ENCODE assay signal across 26 cellular contexts in genomic region chr11:44938066-44938691, GRCh38. TPM values are rescaled to one million over a fixed set of nuclear protein-coding genes. Genes with fewer than 3 reads are reported as not detected.
A peak's percentile ranks its signal among the peaks of the same experiment; 100 is the strongest.
DNase-seq lines count a peak whose midpoint lies in the region; ATAC-seq and TF ChIP-seq lines count a peak whose summit lies in the region.
"Had no signal": no experiment of that assay in that cellular context is flagged by ENCODE, and none has a peak within 500 bp of the region (broad histone marks: within the 10 kb centered on the region; RNA-seq: fewer than 3 reads in every experiment).

No MANE protein-coding gene starts in this region.

- no peak overlapping the region for H4K8ac ChIP-seq in neuronal stem cell (ENCODE audit: low read depth, low read length)

- H2BK15ac ChIP-seq in neuronal stem cell (ENCODE audit: low read length), result no peak overlapping the region

- no peak overlapping the region for H3K4me2 ChIP-seq in neuronal stem cell (ENCODE audit: insufficient read depth, low read length, poor library complexity, severe bottlenecking)

- no peak overlapping the region for H2BK12ac ChIP-seq in neuronal stem cell (ENCODE audit: low read length)

- no peak overlapping the region for H2BK120ac ChIP-seq in neuronal stem cell (ENCODE audit: low read depth, low read length)

- H2AK5ac ChIP-seq in neuronal stem cell (ENCODE audit: low read depth, low read length), result no peak overlapping the region

- H3K18ac ChIP-seq in neuronal stem cell (ENCODE audit: low read length), result no peak overlapping the region

- H3K9me3 Mint-ChIP-seq in activated naive CD8-positive, alpha-beta T cell treated with anti-CD3 and anti-CD28 coated beads for 36 hours, result no peaks in the 10 kb centered on the region
- no peaks in the 10 kb centered on the region for H3K9me3 Mint-ChIP-seq in activated naive CD8-positive, alpha-beta T cell treated with anti-CD3 and anti-CD28 coated beads, Interleukin-2, amount 50 U/mL, for 24 hours
- peaks cover 4% of the 10 kb centered on the region for H3K9me3 Mint-ChIP-seq in WTC11
- H3K9me3 Mint-ChIP-seq: CD4-positive, alpha-beta memory T cell had no signal

- POLR2A ChIA-PET in WTC11 (lab: Charles Lee), result interaction anchor here (0.7 to 2.6 kb wide), 3 partner anchors 11 to 167 kb away, joined by 3 to 8 read pairs (median 5); no protein-coding TSS in a partner anchor

- H3K27me3 ChIP-seq in neuronal stem cell (ENCODE audit: control insufficient read depth in 3 of 3, insufficient read depth in 3 of 3, low read depth in 1 of 3, low read length in 3 of 3), result no peaks in the 10 kb centered on the region

- no peak overlapping the region for H3K9ac ChIP-seq in neuronal stem cell (ENCODE audit: low read depth, low read length, poor library complexity)

- no peak overlapping the region for H4K91ac ChIP-seq in neuronal stem cell (ENCODE audit: low read depth, low read length, poor library complexity)

- H3K4me1 ChIP-seq in neuronal stem cell (ENCODE audit: control insufficient read depth in 2 of 2, insufficient read depth in 1 of 2, low read depth in 1 of 2, low read length in 2 of 2), result peaks cover 0 to 12% of the 10 kb centered on the region in 2 donors

- no peak for ATAC-seq in activated naive CD8-positive, alpha-beta T cell treated with anti-CD3 and anti-CD28 coated beads, Interleukin-2, amount 50 U/mL, for 24 hours
- ATAC-seq in WTC11, result 0 out of 2 replicates have a peak, but pooled peaks have one; percentile 7
- ATAC-seq in HG03039 (IDR thresholded peaks at IDR 0.05; ENCODE audit: unreplicated experiment), result no peak
- ATAC-seq: HCT116, HepG2, Panc1 had no signal

- H3K27ac ChIP-seq in neuronal stem cell (replicated peaks; ENCODE audit: low read length), result no peak overlapping the region
- H3K27ac ChIP-seq: SK-N-MC had no signal

- no peak for DNase-seq in activated naive CD8-positive, alpha-beta T cell treated with anti-CD3 and anti-CD28 coated beads for 36 hours
- no peak for DNase-seq in activated naive CD8-positive, alpha-beta T cell treated with anti-CD3 and anti-CD28 coated beads, Interleukin-2, amount 50 U/mL, for 24 hours
- DNase-seq in NCI-H69 (lab: John Stamatoyannopoulos, UW), result peak; percentile 21
- no peak for DNase-seq in WTC11 (ENCODE audit: low spot score)
- no peak for DNase-seq in neuronal stem cell (ENCODE audit: low spot score)
- DNase-seq in DMS53 treated with DMSO at 0.1 percent for 48 hours (lab: John Stamatoyannopoulos, UW; ENCODE audit: unreplicated experiment), result no peak
- DNase-seq in activated CD4-positive, alpha-beta T cell treated with anti-CD3 and anti-CD28 coated beads, Interleukin-2, amount 50 U/mL, for 48 hours, result no peak
- DNase-seq: 8988T; ACHN; CD4-positive, alpha-beta memory T cell; COR-L47; DMS53; GF-D8; GOT3; KBM-7; NCI-H1105 treated with DMSO at 0.1 percent for 48 hours; NCI-H146; NCI-H1930; NCI-H2107; NCI-H774; SHP77 treated with DMSO at 0.1 percent for 48 hours had no signal

- H3K79me1 ChIP-seq in neuronal stem cell (ENCODE audit: low read depth, low read length), result peaks cover 20% of the 10 kb centered on the region

- no peak overlapping the region for H3K4me3 ChIP-seq in neuronal stem cell (ENCODE audit: low read length in 2 of 2)
- H3K4me3 ChIP-seq: SK-N-MC had no signal

- no peak for TF ChIP-seq CTCF in WTC11 (IDR thresholded peaks at IDR 0.05)

- CTCF ChIA-PET in WTC11 (lab: Charles Lee), result interaction anchor here (1.1 to 9.2 kb wide), 11 partner anchors 9 to 173 kb away, joined by 3 to 361 read pairs (median 53); no protein-coding TSS in a partner anchor

- H3K14ac ChIP-seq in neuronal stem cell (ENCODE audit: low read length), result no peak overlapping the region

- peaks cover 0 to 20% of the 10 kb centered on the region in 2 donors for H3K36me3 ChIP-seq in neuronal stem cell (replicated peaks in 1 of 2; ENCODE audit: control insufficient read depth in 2 of 2, insufficient read depth in 2 of 2, low read length in 2 of 2)

- H3K36me3 Mint-ChIP-seq in activated naive CD8-positive, alpha-beta T cell treated with anti-CD3 and anti-CD28 coated beads for 36 hours, result no peaks in the 10 kb centered on the region
- no peaks in the 10 kb centered on the region for H3K36me3 Mint-ChIP-seq in activated naive CD8-positive, alpha-beta T cell treated with anti-CD3 and anti-CD28 coated beads, Interleukin-2, amount 50 U/mL, for 24 hours (ENCODE audit: low read depth)
- peaks cover 5% of the 10 kb centered on the region for H3K36me3 Mint-ChIP-seq in WTC11
- H3K36me3 Mint-ChIP-seq: CD4-positive, alpha-beta memory T cell had no signal

- no peak overlapping the region for H3K4me3 Mint-ChIP-seq in activated naive CD8-positive, alpha-beta T cell treated with anti-CD3 and anti-CD28 coated beads for 36 hours
- no peak overlapping the region for H3K4me3 Mint-ChIP-seq in activated naive CD8-positive, alpha-beta T cell treated with anti-CD3 and anti-CD28 coated beads, Interleukin-2, amount 50 U/mL, for 24 hours
- H3K4me3 Mint-ChIP-seq in WTC11, result no peak overlapping the region
- H3K4me3 Mint-ChIP-seq: CD4-positive, alpha-beta memory T cell had no signal

- peak overlapping the region; percentile 60 for H3K27ac Mint-ChIP-seq in activated naive CD8-positive, alpha-beta T cell treated with anti-CD3 and anti-CD28 coated beads for 36 hours
- H3K27ac Mint-ChIP-seq in activated naive CD8-positive, alpha-beta T cell treated with anti-CD3 and anti-CD28 coated beads, Interleukin-2, amount 50 U/mL, for 24 hours, result no peak overlapping the region
- no peak overlapping the region for H3K27ac Mint-ChIP-seq in WTC11
- H3K27ac Mint-ChIP-seq: CD4-positive, alpha-beta memory T cell had no signal

- no peak overlapping the region for H2AFZ ChIP-seq in neuronal stem cell (ENCODE audit: low read length)

- no peaks in the 10 kb centered on the region for H3K9me3 ChIP-seq in neuronal stem cell (replicated peaks in 1 of 2; ENCODE audit: control insufficient read depth in 2 of 2, insufficient read depth in 1 of 2, low read depth in 1 of 2, low read length in 2 of 2)

- no peak overlapping the region for H3K4ac ChIP-seq in neuronal stem cell (ENCODE audit: low read length)

- H3K23ac ChIP-seq in neuronal stem cell (ENCODE audit: low read depth, low read length, poor library complexity), result no peak overlapping the region

- no peaks in the 10 kb centered on the region for H3K27me3 Mint-ChIP-seq in activated naive CD8-positive, alpha-beta T cell treated with anti-CD3 and anti-CD28 coated beads for 36 hours
- H3K27me3 Mint-ChIP-seq in activated naive CD8-positive, alpha-beta T cell treated with anti-CD3 and anti-CD28 coated beads, Interleukin-2, amount 50 U/mL, for 24 hours, result no peaks in the 10 kb centered on the region
- H3K27me3 Mint-ChIP-seq in WTC11 (ENCODE audit: low read depth), result no peaks in the 10 kb centered on the region; the same call in 1 of the 2 replicates
- H3K27me3 Mint-ChIP-seq: CD4-positive, alpha-beta memory T cell had no signal

- WGBS in neuronal stem cell (ENCODE audit: extremely low coverage in 2 of 2, insufficient read length in 2 of 2, insufficient replicate concordance in 1 of 2), 2 donors, result no CpG with 5 or more reads among the region's 19 CpGs

- peak overlapping the region; percentile 35 for H2BK5ac ChIP-seq in neuronal stem cell (ENCODE audit: low read length)

- peaks cover 9% of the 10 kb centered on the region for H3K4me1 Mint-ChIP-seq in activated naive CD8-positive, alpha-beta T cell treated with anti-CD3 and anti-CD28 coated beads for 36 hours
- H3K4me1 Mint-ChIP-seq in activated naive CD8-positive, alpha-beta T cell treated with anti-CD3 and anti-CD28 coated beads, Interleukin-2, amount 50 U/mL, for 24 hours, result peaks cover 14% of the 10 kb centered on the region
- peaks cover 13% of the 10 kb centered on the region for H3K4me1 Mint-ChIP-seq in WTC11

TF ChIP-seq in WTC11, 78 proteins besides CTCF, POLR2A, EP300 and RAD21 (continues in another document):
- TF ChIP-seq ATF1 (CRISPR knock-in tag; IDR thresholded peaks at IDR 0.05) (no peak), FOXP1 (CRISPR knock-in tag; IDR thresholded peaks at IDR 0.05; ENCODE audit: borderline replicate concordance) (0 out of 2 replicates have a peak, but pooled peaks have one; percentile 33), ZNF416 (CRISPR knock-in tag; IDR thresholded peaks at IDR 0.05) (no peak), NR1H2 (CRISPR knock-in tag; IDR thresholded peaks at IDR 0.05) (no peak)
- TF ChIP-seq, protein P1, sequence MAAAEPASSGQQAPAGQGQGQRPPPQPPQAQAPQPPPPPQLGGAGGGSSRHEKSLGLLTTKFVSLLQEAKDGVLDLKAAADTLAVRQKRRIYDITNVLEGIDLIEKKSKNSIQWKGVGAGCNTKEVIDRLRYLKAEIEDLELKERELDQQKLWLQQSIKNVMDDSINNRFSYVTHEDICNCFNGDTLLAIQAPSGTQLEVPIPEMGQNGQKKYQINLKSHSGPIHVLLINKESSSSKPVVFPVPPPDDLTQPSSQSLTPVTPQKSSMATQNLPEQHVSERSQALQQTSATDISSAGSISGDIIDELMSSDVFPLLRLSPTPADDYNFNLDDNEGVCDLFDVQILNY (CRISPR knock-in tag; IDR thresholded peaks at IDR 0.05), result no peak
- TF ChIP-seq, protein P2, sequence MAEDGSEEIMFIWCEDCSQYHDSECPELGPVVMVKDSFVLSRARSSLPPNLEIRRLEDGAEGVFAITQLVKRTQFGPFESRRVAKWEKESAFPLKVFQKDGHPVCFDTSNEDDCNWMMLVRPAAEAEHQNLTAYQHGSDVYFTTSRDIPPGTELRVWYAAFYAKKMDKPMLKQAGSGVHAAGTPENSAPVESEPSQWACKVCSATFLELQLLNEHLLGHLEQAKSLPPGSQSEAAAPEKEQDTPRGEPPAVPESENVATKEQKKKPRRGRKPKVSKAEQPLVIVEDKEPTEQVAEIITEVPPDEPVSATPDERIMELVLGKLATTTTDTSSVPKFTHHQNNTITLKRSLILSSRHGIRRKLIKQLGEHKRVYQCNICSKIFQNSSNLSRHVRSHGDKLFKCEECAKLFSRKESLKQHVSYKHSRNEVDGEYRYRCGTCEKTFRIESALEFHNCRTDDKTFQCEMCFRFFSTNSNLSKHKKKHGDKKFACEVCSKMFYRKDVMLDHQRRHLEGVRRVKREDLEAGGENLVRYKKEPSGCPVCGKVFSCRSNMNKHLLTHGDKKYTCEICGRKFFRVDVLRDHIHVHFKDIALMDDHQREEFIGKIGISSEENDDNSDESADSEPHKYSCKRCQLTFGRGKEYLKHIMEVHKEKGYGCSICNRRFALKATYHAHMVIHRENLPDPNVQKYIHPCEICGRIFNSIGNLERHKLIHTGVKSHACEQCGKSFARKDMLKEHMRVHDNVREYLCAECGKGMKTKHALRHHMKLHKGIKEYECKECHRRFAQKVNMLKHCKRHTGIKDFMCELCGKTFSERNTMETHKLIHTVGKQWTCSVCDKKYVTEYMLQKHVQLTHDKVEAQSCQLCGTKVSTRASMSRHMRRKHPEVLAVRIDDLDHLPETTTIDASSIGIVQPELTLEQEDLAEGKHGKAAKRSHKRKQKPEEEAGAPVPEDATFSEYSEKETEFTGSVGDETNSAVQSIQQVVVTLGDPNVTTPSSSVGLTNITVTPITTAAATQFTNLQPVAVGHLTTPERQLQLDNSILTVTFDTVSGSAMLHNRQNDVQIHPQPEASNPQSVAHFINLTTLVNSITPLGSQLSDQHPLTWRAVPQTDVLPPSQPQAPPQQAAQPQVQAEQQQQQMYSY (CRISPR knock-in tag; IDR thresholded peaks at IDR 0.05), result no peak

RNA-seq across cellular contexts. Expression of gene TP53I11, which starts 12.5 kb away (rescaled TPM):
- 10 to 100 TPM; 12.5 to 14.0 TPM for total RNA-seq in activated naive CD8-positive, alpha-beta T cell treated with anti-CD3 and anti-CD28 coated beads for 36 hours
- total RNA-seq in WTC11 (2021), result 42.4 to 44.2 TPM (median 42.9 TPM) in 3 replicates
- 235 TPM for polyA plus RNA-seq in neuronal stem cell (2013, experiment 1 of 2)
- 227 TPM for polyA plus RNA-seq in neuronal stem cell (2013, experiment 2 of 2)
- total RNA-seq: HepG2 had no signal
- polyA plus RNA-seq: HepG2 had no signal
